In genomic region chr3:187737401-187738088, GRCh38 we compare ENCODE assay signal across 8 cellular contexts. TPM values are rescaled to one million over a fixed set of nuclear protein-coding genes. Genes with fewer than 3 reads are reported as not detected.
A peak's percentile ranks its signal among the peaks of the same experiment; 100 is the strongest.
DNase-seq lines count a peak whose midpoint lies in the region; ATAC-seq and TF ChIP-seq lines count a peak whose summit lies in the region.

No MANE protein-coding gene starts in this region.

- intact Hi-C loops in lower leg skin (cut with DNase I; ENCODE audit: low total_unique reads), result loop anchor here (5.0 kb wide), 2 partner anchors 1215 to 1410 kb away; no protein-coding TSS in a partner anchor

- TF ChIP-seq CTCF in AG09309 (IDR thresholded peaks at IDR 0.05; ENCODE audit: control insufficient read depth, insufficient read depth, low read depth, low read length, missing control alignments) (peak; percentile 2), lower leg skin (IDR thresholded peaks at IDR 0.05) (no peak)

- WGBS in lower leg skin, 2 donors, result 1 to 2% methylated on average over 41 of the region's 41 CpGs

- no peak for ATAC-seq in GM19452 (IDR thresholded peaks at IDR 0.05; ENCODE audit: unreplicated experiment)
- ATAC-seq in HG02678 (IDR thresholded peaks at IDR 0.05; ENCODE audit: unreplicated experiment), result no peak

- H3K4me3 ChIP-seq in AG09309 (ENCODE audit: control insufficient read depth, low read depth, low read length), result peak overlapping the region; percentile 65
- H3K4me3 ChIP-seq in lower leg skin (ENCODE audit: low read depth, poor library complexity, severe bottlenecking), result peak overlapping the region; percentile 54

- TF ChIP-seq POLR2A in lower leg skin (IDR thresholded peaks at IDR 0.05), result no peak

- DNase-seq in AG09309 (ENCODE audit: low read depth), result no peak
- peak; percentile 49 for DNase-seq in HT-29 (ENCODE audit: low spot score)
- DNase-seq in activated CD4-positive, alpha-beta T cell treated with anti-CD3 and anti-CD28 coated beads for 48 hours, result peak; percentile 62
- DNase-seq in ecto neural progenitor cell (ENCODE audit: low spot score), result peak; percentile 72
- DNase-seq in lower leg skin (ENCODE audit: low spot score in 2 of 2), result peak in 1 of 2 donors; percentile 95
- peak; percentile 47 to 51 for DNase-seq in stimulated activated CD4-positive, alpha-beta T cell treated with anti-CD3 and anti-CD28 coated beads, Interleukin-2, amount 100 ng/mL, for 48 hours

RNA-seq across cellular contexts. Expression of gene BCL6, which starts 7.7 kb away (rescaled TPM):
- 11.8 and 12.0 TPM in 2 replicates for total RNA-seq in HT-29 (2014; rRNA removed; shearing (Covaris generic))
- total RNA-seq in lower leg skin, result 100 to 1,000 TPM; 193 to 441 (median 282) TPM

RNA-seq across cellular contexts. Expression of gene RTP2, which starts 35.2 kb away (rescaled TPM):
- not detected in 2 replicates for total RNA-seq in HT-29 (2014; rRNA removed; shearing (Covaris generic))
- not detected for total RNA-seq in lower leg skin

Comparison
In these comparisons a context has a peak if more than half of its experiments do, and no peak if none do; other contexts are left out.
1. RNA of gene BCL6, which starts 7.7 kb away (total RNA-seq): 193 to 441 TPM in lower leg skin; 11.8 to 12.0 TPM in HT-29; every median in the first group is over 10 times any median in the second.